17 cellular contexts compared by ENCODE assay signal in the genomic region with DNA sequence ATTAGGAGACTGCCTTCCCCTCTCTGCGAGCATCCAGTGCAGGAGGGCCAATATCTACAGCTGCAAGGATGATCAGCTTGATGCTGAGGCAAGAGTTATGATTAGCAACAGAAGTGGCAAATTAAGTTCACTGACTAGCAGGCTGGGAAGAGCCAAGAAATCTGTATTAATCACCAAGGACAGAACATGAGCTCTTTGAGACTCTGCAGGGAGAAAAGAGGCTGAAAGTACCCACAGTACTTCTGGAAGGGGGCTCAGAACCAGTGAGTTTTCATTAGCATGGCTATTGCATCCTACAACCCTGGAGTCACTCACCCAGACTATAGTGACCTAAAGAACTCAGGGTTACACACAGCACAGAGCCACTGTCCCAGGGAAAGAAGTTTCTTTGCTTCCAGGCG. TPM values are rescaled to one million over a fixed set of nuclear protein-coding genes. Genes with fewer than 3 reads are reported as not detected.
DNase-seq lines count a peak whose midpoint lies in the region; ATAC-seq and TF ChIP-seq lines count a peak whose summit lies in the region.
"Had no signal": no experiment of that assay in that cellular context is flagged by ENCODE, and none has a peak within 500 bp of the region (broad histone marks: within the 10 kb centered on the region; RNA-seq: fewer than 3 reads in every experiment).

No MANE protein-coding gene starts in this region.

- peaks cover 9% of the 10 kb centered on the region for H3K9me3 Mint-ChIP-seq in activated CD4-positive, alpha-beta T cell treated with anti-CD3 and anti-CD28 coated beads, Interleukin-2, amount 10 ng/mL, durations not matched to agents 24 days and 14 days

- H3K36me3 Mint-ChIP-seq in activated CD4-positive, alpha-beta T cell treated with anti-CD3 and anti-CD28 coated beads, Interleukin-2, amount 10 ng/mL, durations not matched to agents 24 days and 14 days (ENCODE audit: low read depth): no peaks in the 10 kb centered on the region
- H3K36me3 Mint-ChIP-seq: CD14-positive monocyte had no signal

- H3K79me2 ChIP-seq in fibroblast of lung (ENCODE audit: control insufficient read depth, insufficient read depth, low read length): no peaks in the 10 kb centered on the region

- H3K4me3 ChIP-seq in fibroblast of lung (replicated peaks in 1 of 4; ENCODE audit: control extremely low read depth in 1 of 4, insufficient read depth in 1 of 4, low read depth in 3 of 4, low read length in 4 of 4) (peak overlapping the region in 2 of 4 experiments; percentile 1 to 18), thoracic aorta (no peak overlapping the region)
- H3K4me3 ChIP-seq: K562 had no signal

- H3K4me1 ChIP-seq in fibroblast of lung (ENCODE audit: control insufficient read depth, extremely low read depth, insufficient read depth, low read length) (peaks cover 34% of the 10 kb centered on the region), thoracic aorta (ENCODE audit: control insufficient read depth in 1 of 2, low read depth in 2 of 2) (peaks cover 35 to 63% of the 10 kb centered on the region in 2 donors)

- ATAC-seq in SK-N-SH treated with all-trans-retinoic acid at 6 μM for 48 hours (peak; percentile 26), thoracic aorta (ENCODE audit: insufficient number of reproducible peaks, low FRiP score, low read depth) (no peak)
- ATAC-seq: K562 had no signal

- TF ChIP-seq CTCF in fibroblast of lung (conservative IDR thresholded peaks at IDR 0.05 in 1 of 2, IDR thresholded peaks at IDR 0.05 in 1 of 2; ENCODE audit: low read depth in 1 of 2, low read length in 2 of 2) (no peak), thoracic aorta (IDR thresholded peaks at IDR 0.05) (no peak)

- peak overlapping the region; percentile 56 for H3K4me2 ChIP-seq in fibroblast of lung (ENCODE audit: extremely low read depth, insufficient read depth, low read length)

- H3K27ac ChIP-seq in fibroblast of lung (ENCODE audit: insufficient read depth, low read length) (peak overlapping the region; percentile 92), thoracic aorta (peak overlapping the region; percentile 95 to 97)
- H3K27ac ChIP-seq: VCaP had no signal

- no peak overlapping the region for H2AFZ ChIP-seq in fibroblast of lung (ENCODE audit: low read length)

- H3K9ac ChIP-seq in fibroblast of lung (ENCODE audit: insufficient read depth, low read length): peak overlapping the region; percentile 45

- DNase-seq in fibroblast of lung (ENCODE audit: low read depth in 2 of 2) (peak; percentile 76 to 82), myocyte (ENCODE audit: low read depth) (peak; percentile 58), thoracic aorta (ENCODE audit: low spot score) (no peak), DMS153 treated with DMSO at 0.1 percent for 48 hours (lab: John Stamatoyannopoulos, UW; ENCODE audit: unreplicated experiment) (no peak)
- no peak for DNase-seq in activated CD4-positive, alpha-beta T cell treated with anti-CD3 and anti-CD28 coated beads, Interleukin-2, amount 10 ng/mL, durations not matched to agents 24 days and 14 days
- DNase-seq in effector CD8-positive, alpha-beta T cell (lab: John Stamatoyannopoulos, UW): no peak
- DNase-seq in effector CD4-positive, alpha-beta T cell: no peak
- DNase-seq: activated naive CD4-positive, alpha-beta T cell treated with Interleukin-2 at 50 U/mL for 16 hours; erythroblast; NCI-H1417; posterior cingulate gyrus had no signal

- H3K4me3 Mint-ChIP-seq in activated CD4-positive, alpha-beta T cell treated with anti-CD3 and anti-CD28 coated beads, Interleukin-2, amount 10 ng/mL, durations not matched to agents 24 days and 14 days: no peak overlapping the region

- H3K36me3 ChIP-seq in fibroblast of lung (ENCODE audit: control insufficient read depth, insufficient read depth, low read length): no peaks in the 10 kb centered on the region
- H3K36me3 ChIP-seq in thoracic aorta: no peaks in the 10 kb centered on the region

- H3K27me3 ChIP-seq in fibroblast of lung (ENCODE audit: control insufficient read depth, insufficient read depth, low read length): no peaks in the 10 kb centered on the region
- H3K27me3 ChIP-seq in thoracic aorta (replicated peaks; ENCODE audit: insufficient read depth): no peaks in the 10 kb centered on the region

- peaks cover 23% of the 10 kb centered on the region for H3K27me3 Mint-ChIP-seq in activated CD4-positive, alpha-beta T cell treated with anti-CD3 and anti-CD28 coated beads, Interleukin-2, amount 10 ng/mL, durations not matched to agents 24 days and 14 days

- H4K20me1 ChIP-seq in fibroblast of lung (ENCODE audit: control insufficient read depth, extremely low read depth, insufficient read depth, low read length): no peaks in the 10 kb centered on the region

- intact Hi-C loops in activated CD4-positive, alpha-beta T cell treated with anti-CD3 and anti-CD28 coated beads, Interleukin-2, amount 10 ng/mL, durations not matched to agents 24 days and 14 days (cut with micrococcal nuclease): loop anchor here (5.0 kb wide), 1 partner anchor 162 kb away; no protein-coding TSS in a partner anchor

- H3K9me3 ChIP-seq in fibroblast of lung (ENCODE audit: control insufficient read depth, insufficient read depth, low read depth, low read length) (no peaks in the 10 kb centered on the region), thoracic aorta (no peaks in the 10 kb centered on the region)

- H3K4me1 Mint-ChIP-seq in activated CD4-positive, alpha-beta T cell treated with anti-CD3 and anti-CD28 coated beads, Interleukin-2, amount 10 ng/mL, durations not matched to agents 24 days and 14 days: peaks cover 9% of the 10 kb centered on the region
- H3K4me1 Mint-ChIP-seq: CD14-positive monocyte had no signal

- H3K27ac Mint-ChIP-seq in activated CD4-positive, alpha-beta T cell treated with anti-CD3 and anti-CD28 coated beads, Interleukin-2, amount 10 ng/mL, durations not matched to agents 24 days and 14 days: no peak overlapping the region
- H3K27ac Mint-ChIP-seq: CD14-positive monocyte had no signal

TF ChIP-seq in SK-N-SH treated with all-trans-retinoic acid at 6 μM for 48 hours, 23 proteins besides CTCF, POLR2A, EP300 and RAD21:
- TF ChIP-seq PPARA (CRISPR knock-in tag; IDR thresholded peaks at IDR 0.05; ENCODE audit: borderline replicate concordance): no peak
- TF ChIP-seq ZFP3 (CRISPR knock-in tag; IDR thresholded peaks at IDR 0.05): no peak
- no peak for TF ChIP-seq POU6F1 (CRISPR knock-in tag; IDR thresholded peaks at IDR 0.05; ENCODE audit: borderline replicate concordance, low read depth)
- TF ChIP-seq GLIS3 (CRISPR knock-in tag; IDR thresholded peaks at IDR 0.05): no peak
- TF ChIP-seq, protein P1, sequence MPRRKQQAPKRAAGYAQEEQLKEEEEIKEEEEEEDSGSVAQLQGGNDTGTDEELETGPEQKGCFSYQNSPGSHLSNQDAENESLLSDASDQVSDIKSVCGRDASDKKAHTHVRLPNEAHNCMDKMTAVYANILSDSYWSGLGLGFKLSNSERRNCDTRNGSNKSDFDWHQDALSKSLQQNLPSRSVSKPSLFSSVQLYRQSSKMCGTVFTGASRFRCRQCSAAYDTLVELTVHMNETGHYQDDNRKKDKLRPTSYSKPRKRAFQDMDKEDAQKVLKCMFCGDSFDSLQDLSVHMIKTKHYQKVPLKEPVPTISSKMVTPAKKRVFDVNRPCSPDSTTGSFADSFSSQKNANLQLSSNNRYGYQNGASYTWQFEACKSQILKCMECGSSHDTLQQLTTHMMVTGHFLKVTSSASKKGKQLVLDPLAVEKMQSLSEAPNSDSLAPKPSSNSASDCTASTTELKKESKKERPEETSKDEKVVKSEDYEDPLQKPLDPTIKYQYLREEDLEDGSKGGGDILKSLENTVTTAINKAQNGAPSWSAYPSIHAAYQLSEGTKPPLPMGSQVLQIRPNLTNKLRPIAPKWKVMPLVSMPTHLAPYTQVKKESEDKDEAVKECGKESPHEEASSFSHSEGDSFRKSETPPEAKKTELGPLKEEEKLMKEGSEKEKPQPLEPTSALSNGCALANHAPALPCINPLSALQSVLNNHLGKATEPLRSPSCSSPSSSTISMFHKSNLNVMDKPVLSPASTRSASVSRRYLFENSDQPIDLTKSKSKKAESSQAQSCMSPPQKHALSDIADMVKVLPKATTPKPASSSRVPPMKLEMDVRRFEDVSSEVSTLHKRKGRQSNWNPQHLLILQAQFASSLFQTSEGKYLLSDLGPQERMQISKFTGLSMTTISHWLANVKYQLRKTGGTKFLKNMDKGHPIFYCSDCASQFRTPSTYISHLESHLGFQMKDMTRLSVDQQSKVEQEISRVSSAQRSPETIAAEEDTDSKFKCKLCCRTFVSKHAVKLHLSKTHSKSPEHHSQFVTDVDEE (CRISPR knock-in tag; IDR thresholded peaks at IDR 0.05): no peak
- no peak for TF ChIP-seq OSR1 (CRISPR knock-in tag; IDR thresholded peaks at IDR 0.05)

RNA-seq across cellular contexts. Expression of gene MEDAG, which starts 25.9 kb away (rescaled TPM):
- total RNA-seq in fibroblast of lung: 11.2 and 47.0 TPM in 2 replicates
- polyA plus RNA-seq in fibroblast of lung: 18.9 and 99.8 TPM in 2 replicates
- 14.9 and 74.7 TPM in 2 replicates for polyA plus RNA-seq in fibroblast of lung (2012)
- polyA minus RNA-seq in fibroblast of lung (ENCODE audit: low replicate concordance): 5.6 and 26.4 TPM in 2 replicates
- 2.6 and 4.1 TPM in 2 replicates for total RNA-seq in myocyte
- 3.1 TPM for polyA plus RNA-seq in myocyte (2012)
- total RNA-seq in thoracic aorta: 100 to 1,000 TPM; 163 to 634 TPM
- total RNA-seq in activated CD4-positive, alpha-beta T cell treated with anti-CD3 and anti-CD28 coated beads, Interleukin-2, amount 10 ng/mL, durations not matched to agents 24 days and 14 days: not detected in 2 replicates
- total RNA-seq: K562, NCI-H460, PC-3 had no signal
- polyA plus RNA-seq: CD14-positive monocyte, K562 had no signal

RNA-seq across cellular contexts. Expression of gene TEX26, which starts 52.3 kb away (rescaled TPM):
- total RNA-seq in fibroblast of lung (0.26 and 0.66 TPM in 2 replicates), myocyte (not detected in 2 replicates), thoracic aorta (not detected)
- polyA plus RNA-seq in fibroblast of lung: 0.12 and 0.22 TPM in 2 replicates
- 0.10 and 0.12 TPM in 2 replicates for polyA plus RNA-seq in fibroblast of lung (2012)
- not detected in 2 replicates for polyA minus RNA-seq in fibroblast of lung (ENCODE audit: low replicate concordance)
- polyA plus RNA-seq in myocyte (2012): not detected
- total RNA-seq in activated CD4-positive, alpha-beta T cell treated with anti-CD3 and anti-CD28 coated beads, Interleukin-2, amount 10 ng/mL, durations not matched to agents 24 days and 14 days: not detected in 2 replicates
- total RNA-seq: K562, NCI-H460, PC-3 had no signal
- polyA plus RNA-seq: CD14-positive monocyte, K562 had no signal

Comparison
In these comparisons a context has a peak if more than half of its experiments do, and no peak if none do; other contexts are left out.
1. DNase-seq: peak in fibroblast of lung (2 of 2) and myocyte (single experiment); none in thoracic aorta (single experiment), DMS153 treated with DMSO at 0.1 percent for 48 hours (single experiment), activated CD4-positive, alpha-beta T cell treated with anti-CD3 and anti-CD28 coated beads, Interleukin-2, amount 10 ng/mL, durations not matched to agents 24 days and 14 days (single experiment), effector CD8-positive, alpha-beta T cell (single experiment) and effector CD4-positive, alpha-beta T cell (single experiment).